In genomic region chr3:37245003-37245402, GRCh38 we compare ENCODE assay signal across 9 cellular contexts. TPM values are rescaled to one million over a fixed set of nuclear protein-coding genes. Genes with fewer than 3 reads are reported as not detected.
DNase-seq lines count a peak whose midpoint lies in the region; ATAC-seq and TF ChIP-seq lines count a peak whose summit lies in the region.
"Had no signal": no experiment of that assay in that cellular context is flagged by ENCODE, and none has a peak within 500 bp of the region (broad histone marks: within the 10 kb centered on the region; RNA-seq: fewer than 3 reads in every experiment).

No MANE protein-coding gene starts in this region.

- H4K20me1 ChIP-seq in MM.1S (ENCODE audit: insufficient read depth, low read length) (peaks cover 34% of the 10 kb centered on the region), osteoblast (ENCODE audit: insufficient read depth, low read length) (peaks cover 41% of the 10 kb centered on the region)

- no peaks in the 10 kb centered on the region for H3K9me2 ChIP-seq in MM.1S (replicated peaks; ENCODE audit: insufficient read depth, low read length)

- no peaks in the 10 kb centered on the region for H3K36me3 ChIP-seq in Caco-2 (ENCODE audit: control insufficient read depth, insufficient read depth, low read length)
- H3K36me3 ChIP-seq in MM.1S (replicated peaks; ENCODE audit: insufficient read depth, low read length), result no peaks in the 10 kb centered on the region
- peaks cover 5% of the 10 kb centered on the region for H3K36me3 ChIP-seq in endodermal cell (ENCODE audit: control insufficient read depth, insufficient read depth, low read length)
- no peaks in the 10 kb centered on the region for H3K36me3 ChIP-seq in osteoblast (ENCODE audit: insufficient read depth, low read length)

- H3K4me2 ChIP-seq in MM.1S (ENCODE audit: low read depth, low read length) (peak overlapping the region; percentile 61; the same call in 1 of the 2 replicates), osteoblast (ENCODE audit: insufficient read depth, low read length) (peak overlapping the region; percentile 74)

- no peaks in the 10 kb centered on the region for H3K9me3 Mint-ChIP-seq in Caco-2 (ENCODE audit: unreplicated experiment)
- H3K9me3 Mint-ChIP-seq in endodermal cell, result no peaks in the 10 kb centered on the region

- H3K79me2 ChIP-seq in MM.1S (ENCODE audit: low read length) (peaks cover 69% of the 10 kb centered on the region), osteoblast (ENCODE audit: insufficient read depth, low read length) (peaks cover 82% of the 10 kb centered on the region)

- H3K27me3 Mint-ChIP-seq in Caco-2 (ENCODE audit: insufficient read depth, unreplicated experiment), result no peaks in the 10 kb centered on the region
- no peaks in the 10 kb centered on the region for H3K27me3 Mint-ChIP-seq in endodermal cell (ENCODE audit: insufficient read depth)

- H3K9me3 ChIP-seq in Caco-2 (no peaks in the 10 kb centered on the region), MM.1S (replicated peaks; ENCODE audit: insufficient read depth, low read length) (no peaks in the 10 kb centered on the region), endodermal cell (ENCODE audit: control insufficient read depth, low read length) (peaks cover 11% of the 10 kb centered on the region), osteoblast (ENCODE audit: low read depth, low read length) (no peaks in the 10 kb centered on the region)

- CTCF ChIA-PET in Caco-2 (lab: Charles Lee), result no interaction called here

- POLR2A ChIA-PET in Caco-2 (lab: Charles Lee), result no interaction called here

- peak overlapping the region; percentile 89 for H3K4me3 Mint-ChIP-seq in Caco-2 (ENCODE audit: unreplicated experiment)
- peak overlapping the region; percentile 93 for H3K4me3 Mint-ChIP-seq in endodermal cell

- H3F3A ChIP-seq in MM.1S (ENCODE audit: insufficient read depth, low read length), result no peaks in the 10 kb centered on the region

- DNase-seq in Caco-2 (no peak), MM.1S (no peak), endodermal cell (no peak), osteoblast (ENCODE audit: insufficient read length, low spot score, missing footprints) (no peak), SKM-1 (lab: John Stamatoyannopoulos, UW; ENCODE audit: unreplicated experiment) (no peak)
- DNase-seq in stimulated activated CD4-positive, alpha-beta T cell treated with anti-CD3 and anti-CD28 coated beads, Interleukin-4, amount 100 ng/mL, for 24 hours, result no peak
- DNase-seq: NCI-H1092 treated with DMSO at 0.1 percent for 48 hours had no signal

- no peak overlapping the region for H3K27ac ChIP-seq in MM.1S (ENCODE audit: low read length)
- H3K27ac ChIP-seq in endodermal cell (ENCODE audit: low read depth, low read length), result no peak overlapping the region
- H3K27ac ChIP-seq in osteoblast (ENCODE audit: low read depth, low read length), result peak overlapping the region; percentile 97

- H2AFZ ChIP-seq in MM.1S (ENCODE audit: low read length) (no peak overlapping the region), osteoblast (ENCODE audit: low read length) (no peak overlapping the region)

- WGBS in endodermal cell (ENCODE audit: insufficient coverage in 1 of 2, insufficient read length in 1 of 2), 2 experiments, result 88 to 94% methylated on average over 1 to 3 of the region's 3 CpGs

- H3K4me3 ChIP-seq in Caco-2 (ENCODE audit: low read depth, low read length) (peak overlapping the region; percentile 69), MM.1S (ENCODE audit: low read length) (0 out of 2 replicates have a peak overlapping the region, but pooled peaks have one; percentile 81), endodermal cell (ENCODE audit: low read length) (peak overlapping the region; percentile 100), osteoblast (ENCODE audit: insufficient read depth, low read length) (peak overlapping the region; percentile 86)

- H3K27me3 ChIP-seq in Caco-2 (replicated peaks; ENCODE audit: control insufficient read depth, insufficient read depth, low read length) (no peaks in the 10 kb centered on the region), MM.1S (replicated peaks; ENCODE audit: insufficient read depth, low read length) (no peaks in the 10 kb centered on the region), endodermal cell (ENCODE audit: control insufficient read depth, insufficient read depth, low read length, poor library complexity, severe bottlenecking) (no peaks in the 10 kb centered on the region), osteoblast (ENCODE audit: insufficient read depth, low read length) (no peaks in the 10 kb centered on the region)

- no peak overlapping the region for H3K27ac Mint-ChIP-seq in Caco-2 (ENCODE audit: unreplicated experiment)
- H3K27ac Mint-ChIP-seq in endodermal cell, result no peak overlapping the region

- H3K4me1 ChIP-seq in Caco-2 (peaks cover 11% of the 10 kb centered on the region; the same call in 1 of the 2 replicates), MM.1S (ENCODE audit: low read length) (0 out of 2 replicates have a peak, but pooled peaks cover 6% of the 10 kb centered on the region), endodermal cell (ENCODE audit: control insufficient read depth, insufficient read depth, low read length) (no peaks in the 10 kb centered on the region), osteoblast (ENCODE audit: insufficient read depth, low read length) (peaks cover 40% of the 10 kb centered on the region)

- intact Hi-C loops in Caco-2 (cut with micrococcal nuclease; ENCODE audit: unreplicated experiment), result no loop called here

- no peak for ATAC-seq in HG02840 (IDR thresholded peaks at IDR 0.05; ENCODE audit: low FRiP score, unreplicated experiment)
- no peak for ATAC-seq in HG02571 (IDR thresholded peaks at IDR 0.05; ENCODE audit: unreplicated experiment)

- peaks cover 23% of the 10 kb centered on the region for H3K36me3 Mint-ChIP-seq in Caco-2 (ENCODE audit: insufficient read depth, unreplicated experiment)
- no peaks in the 10 kb centered on the region for H3K36me3 Mint-ChIP-seq in endodermal cell (ENCODE audit: low read depth)

- BruUV-seq in Caco-2 (replicated peaks; lab: Mats Ljungman, UMichigan), result no TSS peak

- H3K4me1 Mint-ChIP-seq in Caco-2 (ENCODE audit: low read depth, unreplicated experiment) (no peaks in the 10 kb centered on the region), endodermal cell (peaks cover 20% of the 10 kb centered on the region)

- no peak for TF ChIP-seq CTCF in Caco-2 (IDR thresholded peaks at IDR 0.05; ENCODE audit: insufficient read depth in 1 of 2, low read depth in 1 of 2, low read length in 1 of 2, severe bottlenecking in 1 of 2, unreplicated experiment in 1 of 2)
- TF ChIP-seq CTCF in MM.1S (IDR thresholded peaks at IDR 0.05; ENCODE audit: low read length), result no peak
- no peak for TF ChIP-seq CTCF in endodermal cell (conservative IDR thresholded peaks at IDR 0.05)
- no peak for TF ChIP-seq CTCF in osteoblast (IDR thresholded peaks at IDR 0.05; ENCODE audit: extremely low read depth, low read depth, low read length)

- no peak overlapping the region for H3K9ac ChIP-seq in MM.1S (ENCODE audit: low read length)
- H3K9ac ChIP-seq in endodermal cell (ENCODE audit: extremely low read depth, low read length, poor library complexity, severe bottlenecking), result peak overlapping the region; percentile 95

RNA-seq across cellular contexts. Expression of gene GOLGA4, which starts 1.9 kb away (rescaled TPM):
- total RNA-seq in Caco-2 (2022) (91.6 and 96.6 TPM in 2 replicates), endodermal cell (10 to 100 TPM; 57.0 to 79.6 TPM), osteoblast (68.4 and 81.9 TPM in 2 replicates)
- 43.6 TPM for polyA plus RNA-seq in endodermal cell (2013, experiment 1 of 2)
- polyA plus RNA-seq in endodermal cell (2013, experiment 2 of 2), result 47.7 TPM
